Comparison of ENCODE assay signal across 12 cellular contexts in genomic region chr14:106491851-106492250, GRCh38.
DNase-seq lines count a peak whose midpoint lies in the region; ATAC-seq, FAIRE-seq and TF ChIP-seq lines count a peak whose summit lies in the region.
"Had no signal": no experiment of that assay in that cellular context is flagged by ENCODE, and none has a peak within 500 bp of the region (broad histone marks: within the 10 kb centered on the region; RNA-seq: fewer than 3 reads in every experiment).

No MANE protein-coding gene starts in this region.

- H3K27ac ChIP-seq in GM23338 (ENCODE audit: low read depth) (no peak overlapping the region), SJCRH30 (no peak overlapping the region), lower lobe of right lung (no peak overlapping the region)
- H3K27ac ChIP-seq: BLaER1, body of pancreas had no signal

- TF ChIP-seq CTCF in GM23338 (conservative IDR thresholded peaks at IDR 0.05; ENCODE audit: low read depth in 2 of 2): peak; percentile 26; a peak in 2 of 4 replicates
- peak; percentile 36 for TF ChIP-seq CTCF in lower lobe of right lung (IDR thresholded peaks at IDR 0.05)

- no peak overlapping the region for H3K4me2 ChIP-seq in GM23338
- H3K4me2 ChIP-seq: BLaER1 had no signal

- TF ChIP-seq POLR2A in H54 (IDR thresholded peaks at IDR 0.05; ENCODE audit: low read depth, low read length): no peak

- H3K79me2 ChIP-seq in GM23338 (replicated peaks; ENCODE audit: insufficient read depth): no peaks in the 10 kb centered on the region

- no peak overlapping the region for H3K4me3 Mint-ChIP-seq in GM23338

- H3K27me3 ChIP-seq in GM23338 (ENCODE audit: insufficient read depth) (no peaks in the 10 kb centered on the region), SJCRH30 (no peaks in the 10 kb centered on the region), lower lobe of right lung (ENCODE audit: low read depth) (no peaks in the 10 kb centered on the region)
- H3K27me3 ChIP-seq: BLaER1, body of pancreas had no signal

- H3K4me1 Mint-ChIP-seq in GM23338: no peaks in the 10 kb centered on the region

- H3K4me3 ChIP-seq in GM23338 (no peak overlapping the region), SJCRH30 (no peak overlapping the region), lower lobe of right lung (no peak overlapping the region)
- H3K4me3 ChIP-seq: BLaER1, body of pancreas had no signal

- no peak for ATAC-seq in GM23338
- no peak for ATAC-seq in lower lobe of right lung
- no peak for ATAC-seq in GM21390 (IDR thresholded peaks at IDR 0.05; ENCODE audit: unreplicated experiment)
- ATAC-seq in GM18868 (IDR thresholded peaks at IDR 0.05; ENCODE audit: unreplicated experiment): no peak
- ATAC-seq: body of pancreas had no signal

- peak; percentile 57 for DNase-seq in activated CD4-positive, alpha-beta T cell treated with anti-CD3 and anti-CD28 coated beads for 48 hours
- no peak for DNase-seq in activated CD4-positive, alpha-beta T cell treated with anti-CD3 and anti-CD28 coated beads, Interleukin-2, amount 50 U/mL, for 1 hour
- DNase-seq in GM23338 (ENCODE audit: low spot score): peak; percentile 20
- DNase-seq in SJCRH30: peak; percentile 23 to 26
- DNase-seq in lower lobe of right lung: no peak
- no peak for DNase-seq in H54 (ENCODE audit: insufficient read length, low spot score)
- DNase-seq: NCI-H187 treated with DMSO at 0.1 percent for 48 hours, T1000 had no signal

- H3K36me3 ChIP-seq in GM23338 (ENCODE audit: insufficient read depth) (peaks cover 17% of the 10 kb centered on the region), SJCRH30 (no peaks in the 10 kb centered on the region), lower lobe of right lung (no peaks in the 10 kb centered on the region)
- H3K36me3 ChIP-seq: BLaER1 had no signal

- H3K4me1 ChIP-seq in GM23338 (ENCODE audit: insufficient read depth): no peaks in the 10 kb centered on the region
- H3K4me1 ChIP-seq in SJCRH30: no peaks in the 10 kb centered on the region
- H3K4me1 ChIP-seq in lower lobe of right lung: no peaks in the 10 kb centered on the region
- H3K4me1 ChIP-seq: body of pancreas had no signal

- H3K9me3 ChIP-seq in SJCRH30 (replicated peaks) (no peaks in the 10 kb centered on the region), lower lobe of right lung (no peaks in the 10 kb centered on the region)
- H3K9me3 ChIP-seq: body of pancreas had no signal

- no peak overlapping the region for H2AFZ ChIP-seq in GM23338

- H3K9me3 Mint-ChIP-seq in GM23338: peaks cover 95% of the 10 kb centered on the region

- H3K27ac Mint-ChIP-seq in GM23338: no peak overlapping the region

- intact Hi-C loops in lower lobe of right lung (cut with DNase I): no loop called here

- H3K27me3 Mint-ChIP-seq in GM23338 (ENCODE audit: insufficient read depth, low read depth, poor library complexity): peaks cover 2% of the 10 kb centered on the region

- no peaks in the 10 kb centered on the region for H4K20me1 ChIP-seq in GM23338 (replicated peaks; ENCODE audit: insufficient read depth)
- H4K20me1 ChIP-seq: BLaER1 had no signal

- H3F3A ChIP-seq in GM23338 (replicated peaks; ENCODE audit: low read depth): no peaks in the 10 kb centered on the region

- H3K9me2 ChIP-seq in GM23338 (ENCODE audit: insufficient read depth): no peaks in the 10 kb centered on the region

- H3K36me3 Mint-ChIP-seq in GM23338 (ENCODE audit: low read depth): peaks cover 30% of the 10 kb centered on the region; the same call in 2 of the 3 replicates

- FAIRE-seq in H54 (lab: Jason Lieb, UNC): no peak

TF ChIP-seq in GM23338, 12 proteins besides CTCF, POLR2A, EP300 and RAD21:
- TF ChIP-seq CREB1 (CRISPR knock-in tag; IDR thresholded peaks at IDR 0.05; ENCODE audit: low read depth): no peak
- no peak for TF ChIP-seq POLR2AphosphoS5 (IDR thresholded peaks at IDR 0.05; ENCODE audit: low read depth)
- no peak for TF ChIP-seq EZH2phosphoT487 (IDR thresholded peaks at IDR 0.05; ENCODE audit: unreplicated experiment)
- TF ChIP-seq ETS1 (IDR thresholded peaks at IDR 0.05): no peak
- TF ChIP-seq STAT1 (IDR thresholded peaks at IDR 0.05; ENCODE audit: unreplicated experiment): no peak

Comparison
In these comparisons a context has a peak if more than half of its experiments do, and no peak if none do; other contexts are left out.
1. DNase-seq: peak in activated CD4-positive, alpha-beta T cell treated with anti-CD3 and anti-CD28 coated beads for 48 hours (single experiment), GM23338 (single experiment) and SJCRH30 (2 of 2); none in activated CD4-positive, alpha-beta T cell treated with anti-CD3 and anti-CD28 coated beads, Interleukin-2, amount 50 U/mL, for 1 hour (single experiment), lower lobe of right lung (single experiment) and H54 (single experiment).